In genomic region chr1:63787270-63787669, GRCh38 we compare ENCODE assay signal across 5 cellular contexts. TPM values are rescaled to one million over a fixed set of nuclear protein-coding genes. Genes with fewer than 3 reads are reported as not detected.
"Had no signal": no experiment of that assay in that cellular context is flagged by ENCODE, and none has a peak within 500 bp of the region (broad histone marks: within the 10 kb centered on the region; RNA-seq: fewer than 3 reads in every experiment).

No MANE protein-coding gene starts in this region.

RNA-seq across cellular contexts. Expression of gene ROR1, which starts 13.5 kb away (rescaled TPM):
- total RNA-seq: activated CD4-positive, alpha-beta T cell treated with anti-CD3 and anti-CD28 coated beads, Interleukin-2, amount 10 ng/mL, durations not matched to agents 24 days and 14 days; activated CD8-positive, alpha-beta memory T cell treated with anti-CD3 and anti-CD28 coated beads for 36 hours; activated CD8-positive, alpha-beta T cell treated with anti-CD3 and anti-CD28 coated beads for 36 hours; activated naive CD8-positive, alpha-beta T cell treated with anti-CD3 and anti-CD28 coated beads for 36 hours; activated T-helper 1 cell treated with anti-CD3 and anti-CD28 coated beads, Interleukin-12 subunit alpha, Interleukin-12 subunit beta, Interleukin-2, Interleukin-4 antibody, amounts not matched to agents 30 ng/mL and 10 ng/mL and 1 ng/mL, durations not matched to agents 14 hours and 24 hours and 36 hours had no signal
